Comparison of ENCODE assay signal across 32 cellular contexts in the genomic region with DNA sequence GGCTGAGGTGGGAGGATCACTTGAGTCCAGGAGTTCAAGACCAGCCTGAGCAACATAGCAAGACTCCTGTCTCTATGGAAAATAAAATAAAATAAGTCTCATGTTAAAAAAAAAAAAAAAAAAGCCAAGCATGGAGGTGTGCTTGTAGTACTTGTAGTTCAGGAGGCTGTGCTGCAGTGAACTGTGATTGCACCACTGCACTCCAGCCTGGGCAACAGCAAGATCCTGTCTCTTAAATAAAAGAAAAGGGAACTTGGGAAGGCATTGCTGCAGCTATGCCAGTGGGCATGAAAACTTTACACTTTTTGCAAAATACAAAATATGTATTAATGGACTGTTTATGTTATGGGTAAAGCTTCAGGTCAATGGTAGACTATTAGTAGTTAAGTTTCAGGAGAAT.
"Had no signal": no experiment of that assay in that cellular context is flagged by ENCODE, and none has a peak within 500 bp of the region (broad histone marks: within the 10 kb centered on the region; RNA-seq: fewer than 3 reads in every experiment).

No MANE protein-coding gene starts in this region.

- H3K4me3 Mint-ChIP-seq: activated CD4-positive, alpha-beta memory T cell treated with anti-CD3 and anti-CD28 coated beads for 36 hours; activated CD4-positive, alpha-beta T cell treated with anti-CD3 and anti-CD28 coated beads for 36 hours; activated CD4-positive, alpha-beta T cell treated with anti-CD3 and anti-CD28 coated beads, Interleukin-2, amount 10 ng/mL, durations not matched to agents 24 days and 14 days; activated CD8-positive, alpha-beta memory T cell treated with anti-CD3 and anti-CD28 coated beads, Interleukin-2, amount 10 ng/mL, durations not matched to agents 7 days and 5 days; activated CD8-positive, alpha-beta T cell treated with anti-CD3 and anti-CD28 coated beads, Interleukin-2, amount 10 ng/mL, durations not matched to agents 7 days and 5 days; activated naive CD4-positive, alpha-beta T cell treated with anti-CD3 and anti-CD28 coated beads for 36 hours; activated naive CD4-positive, alpha-beta T cell treated with anti-CD3 and anti-CD28 coated beads, Interleukin-2, amount 50 U/mL, for 24 hours; activated naive CD8-positive, alpha-beta T cell treated with anti-CD3 and anti-CD28 coated beads, Interleukin-2, amount 10 ng/mL, durations not matched to agents 7 days and 5 days; activated T-helper 1 cell treated with anti-CD3 and anti-CD28 coated beads, Interleukin-12 subunit alpha, Interleukin-12 subunit beta, Interleukin-2, Interleukin-4 antibody, amounts not matched to agents 30 ng/mL and 10 ng/mL and 1 ng/mL, durations not matched to agents 14 hours and 24 hours and 36 hours; brain; T-helper 17 cell; T-helper 2 cell treated with Interferon-gamma antibody and Interleukin-4, amounts not matched to agents 5 μg/mL and 100 μg/mL, for 36 hours had no signal

- H3K27me3 ChIP-seq: ascending aorta, breast epithelium, cardiac muscle cell, colonic mucosa, esophagus squamous epithelium, gastroesophageal sphincter, heart right ventricle had no signal

- H3K4me3 ChIP-seq: ascending aorta, breast epithelium, cardiac muscle cell, colonic mucosa, esophagus squamous epithelium, gastroesophageal sphincter, heart right ventricle had no signal

- DNase-seq: activated CD4-positive, alpha-beta memory T cell treated with anti-CD3 and anti-CD28 coated beads for 36 hours; activated CD4-positive, alpha-beta T cell treated with anti-CD3 and anti-CD28 coated beads for 36 hours; activated CD4-positive, alpha-beta T cell treated with anti-CD3 and anti-CD28 coated beads, Interleukin-2, amount 10 ng/mL, durations not matched to agents 24 days and 14 days; activated CD4-positive, CD25-positive, alpha-beta regulatory T cell; activated CD4-positive, CD25-positive, alpha-beta regulatory T cell treated with anti-CD3 and anti-CD28 coated beads, Interleukin-2, amount 50 U/mL, for 72 hours; activated CD8-positive, alpha-beta memory T cell treated with anti-CD3 and anti-CD28 coated beads, Interleukin-2, amount 10 ng/mL, durations not matched to agents 7 days and 5 days; activated CD8-positive, alpha-beta memory T cell treated with anti-CD3 and anti-CD28 coated beads, Interleukin-2, amount 50 U/mL, for 4 hours; activated CD8-positive, alpha-beta T cell treated with anti-CD3 and anti-CD28 coated beads, Interleukin-2, amount 10 ng/mL, durations not matched to agents 7 days and 5 days; activated effector memory CD4-positive, alpha-beta T cell treated with anti-CD3 and anti-CD28 coated beads, Interleukin-2, amount 50 U/mL, for 16 hours; activated naive CD4-positive, alpha-beta T cell treated with anti-CD3 and anti-CD28 coated beads for 36 hours; activated naive CD8-positive, alpha-beta T cell treated with anti-CD3 and anti-CD28 coated beads, Interleukin-2, amount 10 ng/mL, durations not matched to agents 7 days and 5 days; activated T-cell treated with anti-CD3 and anti-CD28 coated beads, Interleukin-2, amount 50 U/mL, for 1 hour; activated T-cell treated with anti-CD3 and anti-CD28 coated beads, Interleukin-2, amount 50 U/mL, for 48 hours; central memory CD4-positive, alpha-beta T cell; cerebellar nuclear complex; colonic mucosa; effector CD8-positive, alpha-beta T cell; esophagus squamous epithelium; foreskin melanocyte; heart right ventricle; T-helper 17 cell; T1000 had no signal

- H3K36me3 ChIP-seq: ascending aorta, breast epithelium, cardiac muscle cell, colonic mucosa, esophagus squamous epithelium, gastroesophageal sphincter, heart right ventricle had no signal

- H3K27ac ChIP-seq: ascending aorta, breast epithelium, cardiac muscle cell, colonic mucosa, epithelial cell of prostate, esophagus squamous epithelium, gastroesophageal sphincter, heart right ventricle had no signal

- H3K9me3 Mint-ChIP-seq: activated CD4-positive, alpha-beta memory T cell treated with anti-CD3 and anti-CD28 coated beads for 36 hours; activated CD4-positive, alpha-beta T cell treated with anti-CD3 and anti-CD28 coated beads, Interleukin-2, amount 10 ng/mL, durations not matched to agents 24 days and 14 days; activated naive CD4-positive, alpha-beta T cell treated with anti-CD3 and anti-CD28 coated beads for 36 hours; activated naive CD4-positive, alpha-beta T cell treated with anti-CD3 and anti-CD28 coated beads, Interleukin-2, amount 50 U/mL, for 24 hours; activated naive CD8-positive, alpha-beta T cell treated with anti-CD3 and anti-CD28 coated beads, Interleukin-2, amount 10 ng/mL, durations not matched to agents 7 days and 5 days; activated T-helper 1 cell treated with anti-CD3 and anti-CD28 coated beads, Interleukin-12 subunit alpha, Interleukin-12 subunit beta, Interleukin-2, Interleukin-4 antibody, amounts not matched to agents 30 ng/mL and 10 ng/mL and 1 ng/mL, durations not matched to agents 14 hours and 24 hours and 36 hours; activated T-helper 2 cell treated with anti-CD3 and anti-CD28 coated beads, Interferon-gamma antibody, Interleukin-2, Interleukin-4, amounts not matched to agents 10 μg/mL and 5 μg/mL and 100 μg/mL, durations not matched to agents 14 hours and 24 hours and 36 hours had no signal

- H3K27me3 Mint-ChIP-seq: activated CD4-positive, alpha-beta memory T cell treated with anti-CD3 and anti-CD28 coated beads for 36 hours; activated CD4-positive, alpha-beta T cell treated with anti-CD3 and anti-CD28 coated beads for 36 hours; activated CD4-positive, alpha-beta T cell treated with anti-CD3 and anti-CD28 coated beads, Interleukin-2, amount 10 ng/mL, durations not matched to agents 24 days and 14 days; activated CD8-positive, alpha-beta memory T cell treated with anti-CD3 and anti-CD28 coated beads, Interleukin-2, amount 10 ng/mL, durations not matched to agents 7 days and 5 days; activated naive CD4-positive, alpha-beta T cell treated with anti-CD3 and anti-CD28 coated beads, Interleukin-2, amount 50 U/mL, for 24 hours; activated naive CD8-positive, alpha-beta T cell treated with anti-CD3 and anti-CD28 coated beads, Interleukin-2, amount 10 ng/mL, durations not matched to agents 7 days and 5 days; brain; T-helper 17 cell had no signal

- H3K4me1 ChIP-seq: ascending aorta, breast epithelium, colonic mucosa had no signal

- H3K9me3 ChIP-seq: ascending aorta, colonic mucosa, esophagus squamous epithelium, gastroesophageal sphincter had no signal

- ATAC-seq: activated CD4-positive, alpha-beta T cell treated with anti-CD3 and anti-CD28 coated beads for 36 hours; activated CD8-positive, alpha-beta memory T cell treated with anti-CD3 and anti-CD28 coated beads, Interleukin-2, amount 10 ng/mL, durations not matched to agents 7 days and 5 days; activated CD8-positive, alpha-beta T cell treated with anti-CD3 and anti-CD28 coated beads, Interleukin-2, amount 10 ng/mL, durations not matched to agents 7 days and 5 days; gastroesophageal sphincter; heart right ventricle; T-helper 17 cell had no signal

- H3K27ac Mint-ChIP-seq: activated CD4-positive, alpha-beta memory T cell treated with anti-CD3 and anti-CD28 coated beads for 36 hours; activated CD4-positive, alpha-beta T cell treated with anti-CD3 and anti-CD28 coated beads for 36 hours; activated CD4-positive, alpha-beta T cell treated with anti-CD3 and anti-CD28 coated beads, Interleukin-2, amount 10 ng/mL, durations not matched to agents 24 days and 14 days; activated CD8-positive, alpha-beta memory T cell treated with anti-CD3 and anti-CD28 coated beads, Interleukin-2, amount 10 ng/mL, durations not matched to agents 7 days and 5 days; activated CD8-positive, alpha-beta T cell treated with anti-CD3 and anti-CD28 coated beads, Interleukin-2, amount 10 ng/mL, durations not matched to agents 7 days and 5 days; activated naive CD4-positive, alpha-beta T cell treated with anti-CD3 and anti-CD28 coated beads for 36 hours; activated naive CD4-positive, alpha-beta T cell treated with anti-CD3 and anti-CD28 coated beads, Interleukin-2, amount 50 U/mL, for 24 hours; activated naive CD8-positive, alpha-beta T cell treated with anti-CD3 and anti-CD28 coated beads, Interleukin-2, amount 10 ng/mL, durations not matched to agents 7 days and 5 days; activated T-helper 1 cell treated with anti-CD3 and anti-CD28 coated beads, Interleukin-12 subunit alpha, Interleukin-12 subunit beta, Interleukin-2, Interleukin-4 antibody, amounts not matched to agents 30 ng/mL and 10 ng/mL and 1 ng/mL, durations not matched to agents 14 hours and 24 hours and 36 hours; activated T-helper 2 cell treated with anti-CD3 and anti-CD28 coated beads, Interferon-gamma antibody, Interleukin-2, Interleukin-4, amounts not matched to agents 10 μg/mL and 5 μg/mL and 100 μg/mL, durations not matched to agents 14 hours and 24 hours and 36 hours; brain; T-helper 17 cell; T-helper 2 cell treated with Interferon-gamma antibody and Interleukin-4, amounts not matched to agents 5 μg/mL and 100 μg/mL, for 36 hours had no signal
